27 cellular contexts compared by ENCODE assay signal in the genomic region with DNA sequence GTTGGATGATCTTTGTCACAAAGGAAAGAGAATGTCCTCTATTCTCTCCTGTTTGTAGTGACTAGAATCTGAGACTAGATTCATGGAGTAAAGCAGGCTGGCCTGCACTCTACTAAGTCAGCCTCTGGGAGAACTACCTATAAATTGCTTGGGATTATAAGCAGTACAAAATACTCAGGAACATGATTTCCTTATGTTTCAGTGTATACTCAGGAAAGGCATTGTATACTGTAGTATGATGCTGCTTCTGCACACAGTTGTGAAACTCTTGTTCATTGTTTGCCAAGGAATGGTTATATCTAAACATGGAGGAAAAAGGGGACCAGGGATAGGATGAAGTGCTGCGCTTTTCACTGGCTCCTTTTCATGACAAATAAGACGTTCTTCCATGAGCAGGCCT. TPM values are rescaled to one million over a fixed set of nuclear protein-coding genes. Genes with fewer than 3 reads are reported as not detected.
"Had no signal": no experiment of that assay in that cellular context is flagged by ENCODE, and none has a peak within 500 bp of the region (broad histone marks: within the 10 kb centered on the region; RNA-seq: fewer than 3 reads in every experiment).

No MANE protein-coding gene starts in this region.

- H3K27me3 ChIP-seq: colonic mucosa, esophagus squamous epithelium, left lung, right atrium auricular region, testis, tibial artery had no signal

- ATAC-seq: left cardiac atrium; left lung; mucosa of descending colon; natural killer cell treated with Interleukin-12 subunit alpha and Interleukin-12 subunit beta and Interleukin-15 and Interleukin-18, amount 100 ng/mL, for 72 hours; sciatic nerve; stimulated activated memory B cell treated with anti-CD40 and anti-IgM and Interleukin-4, amounts not matched to agents 10 μg/mL and 1 μg/mL and 100 μg/mL, for 72 hours; stimulated activated naive CD8-positive, alpha-beta T cell treated with anti-CD3 and anti-CD28 coated beads, Interleukin-15, Interleukin-2, amounts not matched to agents 100 U/mL and 50 U/mL, for 24 hours had no signal

- H3K36me3 ChIP-seq: colonic mucosa, prostate gland had no signal

- H3K4me2 ChIP-seq: smooth muscle cell had no signal

- H3K4me1 ChIP-seq: colonic mucosa, prostate gland, testis had no signal

- H3K4me3 Mint-ChIP-seq: dendritic cell treated with granulocyte-macrophage colony-stimulating factor and Interleukin-4, amounts not matched to agents 40 ng/mL and 50 ng/mL, for 4 days; endodermal cell; mesothelial cell of epicardium; naive B cell; natural killer cell treated with Interleukin-12 subunit alpha and Interleukin-12 subunit beta and Interleukin-15 and Interleukin-18, amount 100 ng/mL, for 72 hours; neural crest cell; stimulated activated memory B cell treated with anti-CD40 and anti-IgM and Interleukin-4, amounts not matched to agents 10 μg/mL and 1 μg/mL and 100 μg/mL, for 72 hours; type B pancreatic cell had no signal

- H3K27me3 Mint-ChIP-seq: dendritic cell treated with granulocyte-macrophage colony-stimulating factor and Interleukin-4, amounts not matched to agents 40 ng/mL and 50 ng/mL, for 4 days; naive B cell; natural killer cell treated with Interleukin-12 subunit alpha and Interleukin-12 subunit beta and Interleukin-15 and Interleukin-18, amount 100 ng/mL, for 72 hours; stimulated activated memory B cell treated with anti-CD40 and anti-IgM and Interleukin-4, amounts not matched to agents 10 μg/mL and 1 μg/mL and 100 μg/mL, for 72 hours; type B pancreatic cell had no signal

- H3K27ac Mint-ChIP-seq: dendritic cell treated with granulocyte-macrophage colony-stimulating factor and Interleukin-4, amounts not matched to agents 40 ng/mL and 50 ng/mL, for 4 days; endodermal cell; mesothelial cell of epicardium; stimulated activated memory B cell treated with anti-CD40 and anti-IgM and Interleukin-4, amounts not matched to agents 10 μg/mL and 1 μg/mL and 100 μg/mL, for 72 hours; type B pancreatic cell had no signal

- H3K4me3 ChIP-seq: colonic mucosa, esophagus squamous epithelium, left lung, mucosa of descending colon, prostate gland, right atrium auricular region, smooth muscle cell, testis, tibial artery had no signal

- H3K9me3 ChIP-seq: colonic mucosa, esophagus squamous epithelium, left lung, mucosa of descending colon, prostate gland, right atrium auricular region, testis, tibial artery had no signal

- H3K9me3 Mint-ChIP-seq: dendritic cell treated with granulocyte-macrophage colony-stimulating factor and Interleukin-4, amounts not matched to agents 40 ng/mL and 50 ng/mL, for 4 days; endodermal cell; mesothelial cell of epicardium; naive B cell; natural killer cell treated with Interleukin-12 subunit alpha and Interleukin-12 subunit beta and Interleukin-15 and Interleukin-18, amount 100 ng/mL, for 72 hours; neural crest cell; stimulated activated memory B cell treated with anti-CD40 and anti-IgM and Interleukin-4, amounts not matched to agents 10 μg/mL and 1 μg/mL and 100 μg/mL, for 72 hours; type B pancreatic cell had no signal

- DNase-seq: colonic mucosa; effector CD8-positive, alpha-beta T cell; endodermal cell; esophagus squamous epithelium; left cardiac atrium; left lung; mesenchymal stem cell; mucosa of descending colon; naive B cell; stimulated activated CD4-positive, alpha-beta T cell treated with anti-CD3 and anti-CD28 coated beads, Interleukin-12 subunit alpha, Interleukin-12 subunit beta, amount 100 ng/mL, for 4 hours; stimulated activated CD4-positive, alpha-beta T cell treated with anti-CD3 and anti-CD28 coated beads, Interleukin-1b, Interleukin-23, amount 100 ng/mL, for 48 hours; stimulated activated CD4-positive, alpha-beta T cell treated with anti-CD3 and anti-CD28 coated beads, Interleukin-4, amount 100 ng/mL, for 1 hour; stimulated activated naive CD8-positive, alpha-beta T cell treated with anti-CD3 and anti-CD28 coated beads, Interleukin-15, Interleukin-2, amounts not matched to agents 100 U/mL and 50 U/mL, for 24 hours; substantia nigra; testis; tibial artery had no signal

- H3K4me1 Mint-ChIP-seq: endodermal cell, mesothelial cell of epicardium, neural crest cell had no signal

- H3K27ac ChIP-seq: colonic mucosa, esophagus squamous epithelium, left lung, prostate gland, right atrium auricular region, testis, tibial artery had no signal

RNA-seq across cellular contexts. Expression of a gene that starts 51.1 kb away (rescaled TPM):
- total RNA-seq: epithelial cell of proximal tubule, right atrium auricular region had no signal
